ENCODE assay signal across 9 cellular contexts in the genomic region with DNA sequence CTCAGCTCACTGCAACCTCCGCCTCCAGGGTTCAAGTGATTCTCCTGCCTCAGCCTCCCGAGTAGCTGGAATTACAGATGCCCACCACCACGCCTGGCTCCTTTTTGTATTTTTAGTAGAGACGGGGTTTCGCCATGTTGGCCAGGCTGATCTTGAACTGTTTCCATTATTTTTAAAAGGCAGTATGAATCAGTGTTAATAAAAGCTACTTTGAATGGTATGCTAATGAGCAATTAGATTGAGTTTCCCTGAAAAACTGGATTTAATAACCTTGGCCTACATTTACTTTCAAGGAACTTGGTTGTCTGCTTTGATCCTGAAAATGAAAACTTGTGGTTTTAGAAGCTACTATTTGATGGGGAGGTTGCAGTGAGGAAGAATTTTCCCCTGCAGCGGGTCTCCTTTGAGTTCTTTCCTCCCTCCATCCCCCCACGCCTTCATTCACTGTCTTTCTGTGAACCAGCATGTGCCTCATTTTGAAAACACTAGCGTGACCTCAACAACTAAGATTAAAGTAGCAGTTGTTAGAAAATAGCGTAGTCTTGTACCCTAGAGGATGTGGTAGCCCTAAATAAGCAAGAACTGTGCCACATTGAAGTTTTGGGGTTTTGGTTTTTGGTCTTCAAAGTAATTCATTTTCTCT. TPM values are rescaled to one million over a fixed set of nuclear protein-coding genes. Genes with fewer than 3 reads are reported as not detected.
DNase-seq lines count a peak whose midpoint lies in the region; ATAC-seq, FAIRE-seq and TF ChIP-seq lines count a peak whose summit lies in the region.
"Had no signal": no experiment of that assay in that cellular context is flagged by ENCODE, and none has a peak within 500 bp of the region (broad histone marks: within the 10 kb centered on the region; RNA-seq: fewer than 3 reads in every experiment).

No MANE protein-coding gene starts in this region.

- H3K27me3 Mint-ChIP-seq in activated CD4-positive, alpha-beta memory T cell treated with anti-CD3 and anti-CD28 coated beads for 36 hours, result no peaks in the 10 kb centered on the region
- peaks cover 2% of the 10 kb centered on the region for H3K27me3 Mint-ChIP-seq in chondrocyte (ENCODE audit: low read depth)

- H3K4me1 Mint-ChIP-seq in activated CD4-positive, alpha-beta memory T cell treated with anti-CD3 and anti-CD28 coated beads for 36 hours (ENCODE audit: low read depth), result peaks cover 30% of the 10 kb centered on the region
- H3K4me1 Mint-ChIP-seq in chondrocyte (ENCODE audit: low read depth), result no peaks in the 10 kb centered on the region

- no peaks in the 10 kb centered on the region for H3K36me3 Mint-ChIP-seq in activated CD4-positive, alpha-beta memory T cell treated with anti-CD3 and anti-CD28 coated beads for 36 hours
- H3K36me3 Mint-ChIP-seq in chondrocyte (ENCODE audit: low read depth), result no peaks in the 10 kb centered on the region

- peak overlapping the region; percentile 13 for H3K4me3 Mint-ChIP-seq in activated CD4-positive, alpha-beta memory T cell treated with anti-CD3 and anti-CD28 coated beads for 36 hours
- H3K4me3 Mint-ChIP-seq in chondrocyte (ENCODE audit: unreplicated experiment), result no peak overlapping the region

- TF ChIP-seq CTCF in RWPE1 (conservative IDR thresholded peaks at IDR 0.05; ENCODE audit: low read depth), result no peak
- no peak for TF ChIP-seq CTCF in chondrocyte (IDR thresholded peaks at IDR 0.05)

- FAIRE-seq in GM18507 (lab: Jason Lieb, UNC), result peak; percentile 87

- H3K27ac Mint-ChIP-seq in activated CD4-positive, alpha-beta memory T cell treated with anti-CD3 and anti-CD28 coated beads for 36 hours, result peak overlapping the region; percentile 87
- H3K27ac Mint-ChIP-seq in chondrocyte (ENCODE audit: unreplicated experiment), result no peak overlapping the region

- ATAC-seq in HG02852 (IDR thresholded peaks at IDR 0.05; ENCODE audit: unreplicated experiment) (peak; percentile 78), GM18858 (IDR thresholded peaks at IDR 0.05; ENCODE audit: unreplicated experiment) (no peak)

- POLR2A ChIA-PET in activated CD4-positive, alpha-beta memory T cell treated with anti-CD3 and anti-CD28 coated beads for 36 hours (lab: Charles Lee), result interaction anchor here (1.3 to 2.6 kb wide), 5 partner anchors 15 to 109 kb away, joined by 7 to 22 read pairs (median 9); a partner anchor contains a TSS
- POLR2A ChIA-PET in RWPE1 (lab: Yijun Ruan, JAX; ENCODE audit: low non-redundant PET), result no interaction called here

- no peaks in the 10 kb centered on the region for H3K9me3 Mint-ChIP-seq in activated CD4-positive, alpha-beta memory T cell treated with anti-CD3 and anti-CD28 coated beads for 36 hours
- no peaks in the 10 kb centered on the region for H3K9me3 Mint-ChIP-seq in chondrocyte (ENCODE audit: low read depth)

- DNase-seq in GM18507 (ENCODE audit: extremely low spot score, insufficient read length, low read depth), result peak; percentile 17
- peak; percentile 76 for DNase-seq in activated CD4-positive, alpha-beta memory T cell treated with anti-CD3 and anti-CD28 coated beads for 36 hours
- peak; percentile 49 to 59 (median 57) for DNase-seq in stimulated activated CD4-positive, alpha-beta T cell treated with anti-CD3 and anti-CD28 coated beads, Interleukin-12 subunit alpha, Interleukin-12 subunit beta, amount 100 ng/mL, for 48 hours (ENCODE audit: low read depth in 2 of 3, low spot score in 1 of 3)
- DNase-seq in RWPE1 (ENCODE audit: low spot score), result no peak
- no peak for DNase-seq in SK-N-DZ (ENCODE audit: low spot score)
- no peak for DNase-seq in chondrocyte (ENCODE audit: low spot score)
- DNase-seq: GF-D8 had no signal

- no peak overlapping the region for H3K27ac ChIP-seq in RWPE1

- CTCF ChIA-PET in activated CD4-positive, alpha-beta memory T cell treated with anti-CD3 and anti-CD28 coated beads for 36 hours (lab: Charles Lee), result interaction anchor here (0.5 to 2.3 kb wide), 9 partner anchors 15 to 1406 kb away, joined by 3 to 10 read pairs (median 5); a partner anchor contains a TSS
- CTCF ChIA-PET in RWPE1 (lab: Yijun Ruan, JAX), result no interaction called here

- intact Hi-C loops in activated CD4-positive, alpha-beta memory T cell treated with anti-CD3 and anti-CD28 coated beads for 36 hours (cut with micrococcal nuclease), result loop anchor here (1.0 kb wide), 4 partner anchors 11 to 56 kb away; a partner anchor contains a TSS

RNA-seq across cellular contexts. Expression of a gene that starts 17.8 kb away (rescaled TPM):
- 10 to 100 TPM; 18.8 to 19.3 TPM for total RNA-seq in activated CD4-positive, alpha-beta memory T cell treated with anti-CD3 and anti-CD28 coated beads for 36 hours
- polyA plus RNA-seq in SK-N-DZ (2014; cell fraction: cytosol; rRNA removed), result 2.4 and 3.4 TPM in 2 replicates
- polyA plus RNA-seq in SK-N-DZ (2014; cell fraction: nucleus; rRNA removed), result 3.1 and 5.6 TPM in 2 replicates
- 0.48 to 0.65 TPM (median 0.54 TPM) in 3 replicates for total RNA-seq in chondrocyte

RNA-seq across cellular contexts. Expression of a gene that starts 35.7 kb away (rescaled TPM):
- total RNA-seq in activated CD4-positive, alpha-beta memory T cell treated with anti-CD3 and anti-CD28 coated beads for 36 hours, result 10 to 100 TPM; 54.3 to 58.1 TPM
- polyA plus RNA-seq in SK-N-DZ (2014; cell fraction: cytosol; rRNA removed), result 24.8 and 37.3 TPM in 2 replicates
- polyA plus RNA-seq in SK-N-DZ (2014; cell fraction: nucleus; rRNA removed), result 46.1 and 55.7 TPM in 2 replicates
- total RNA-seq in chondrocyte, result 9.3 to 13.6 TPM (median 9.3 TPM) in 3 replicates

Comparison
In these comparisons a context has a peak if more than half of its experiments do, and no peak if none do; other contexts are left out.
1. DNase-seq: peak in GM18507 (single experiment), activated CD4-positive, alpha-beta memory T cell treated with anti-CD3 and anti-CD28 coated beads for 36 hours (single experiment) and stimulated activated CD4-positive, alpha-beta T cell treated with anti-CD3 and anti-CD28 coated beads, Interleukin-12 subunit alpha, Interleukin-12 subunit beta, amount 100 ng/mL, for 48 hours (3 of 3); none in RWPE1 (single experiment), SK-N-DZ (single experiment) and chondrocyte (single experiment).
2. RNA of a gene that starts 17.8 kb away (total RNA-seq): 18.8 to 19.3 TPM in activated CD4-positive, alpha-beta memory T cell treated with anti-CD3 and anti-CD28 coated beads for 36 hours; 0.48 to 0.65 TPM in chondrocyte; every median in the first group is over 10 times any median in the second.